Comparison of ENCODE assay signal across 12 cellular contexts in genomic region chr14:60515696-60516284, GRCh38. TPM values are rescaled to one million over a fixed set of nuclear protein-coding genes. Genes with fewer than 3 reads are reported as not detected.
DNase-seq lines count a peak whose midpoint lies in the region; ATAC-seq and TF ChIP-seq lines count a peak whose summit lies in the region.
"Had no signal": no experiment of that assay in that cellular context is flagged by ENCODE, and none has a peak within 500 bp of the region (broad histone marks: within the 10 kb centered on the region; RNA-seq: fewer than 3 reads in every experiment).

No MANE protein-coding gene starts in this region.

- H3K27me3 ChIP-seq in colonic mucosa (peaks cover 60% of the 10 kb centered on the region), thoracic aorta (replicated peaks; ENCODE audit: insufficient read depth) (peaks cover 15% of the 10 kb centered on the region)

- intact Hi-C loops in colonic mucosa (cut with DNase I), result no loop called here

- no peaks in the 10 kb centered on the region for H3K36me3 ChIP-seq in colonic mucosa
- H3K36me3 ChIP-seq in thoracic aorta, result no peaks in the 10 kb centered on the region

- DNase-seq in activated naive CD4-positive, alpha-beta T cell treated with anti-CD3 and anti-CD28 coated beads, Interleukin-2, amount 50 U/mL, for 16 hours, result no peak
- DNase-seq in colonic mucosa (no peak), mesothelial cell of epicardium (ENCODE audit: low spot score in 2 of 2, unreplicated experiment in 2 of 2) (peak in 1 of 2 experiments; percentile 40), thoracic aorta (ENCODE audit: low spot score) (no peak), DMS53 (lab: John Stamatoyannopoulos, UW) (no peak), HUDEP-2 (lab: John Stamatoyannopoulos, UW; ENCODE audit: unreplicated experiment in 76 of 76) (no peak)
- DNase-seq: kidney glomerular epithelial cell, NCI-H187 treated with DMSO at 0.1 percent for 48 hours had no signal

- H3K36me3 Mint-ChIP-seq in activated naive CD4-positive, alpha-beta T cell treated with anti-CD3 and anti-CD28 coated beads, Interleukin-2, amount 50 U/mL, for 24 hours, result peaks cover 2% of the 10 kb centered on the region
- H3K36me3 Mint-ChIP-seq in mesothelial cell of epicardium, result no peaks in the 10 kb centered on the region

- peaks cover 18% of the 10 kb centered on the region for H3K4me1 Mint-ChIP-seq in activated naive CD4-positive, alpha-beta T cell treated with anti-CD3 and anti-CD28 coated beads, Interleukin-2, amount 50 U/mL, for 24 hours
- H3K4me1 Mint-ChIP-seq in mesothelial cell of epicardium, result no peaks in the 10 kb centered on the region

- no peak for TF ChIP-seq CTCF in colonic mucosa (IDR thresholded peaks at IDR 0.05)
- no peak for TF ChIP-seq CTCF in mesothelial cell of epicardium (IDR thresholded peaks at IDR 0.05; ENCODE audit: unreplicated experiment)
- no peak for TF ChIP-seq CTCF in thoracic aorta (IDR thresholded peaks at IDR 0.05)

- H3K4me3 ChIP-seq in colonic mucosa, result peak overlapping the region; percentile 27
- peak overlapping the region; percentile 63 for H3K4me3 ChIP-seq in thoracic aorta

- ATAC-seq in thoracic aorta (ENCODE audit: insufficient number of reproducible peaks, low FRiP score, low read depth), result no peak
- ATAC-seq in HG03520 (IDR thresholded peaks at IDR 0.05; ENCODE audit: unreplicated experiment), result no peak

- no peak overlapping the region for H3K9ac ChIP-seq in colonic mucosa (ENCODE audit: low read depth in 2 of 2, low read length in 2 of 2)

- H3K9me3 ChIP-seq in colonic mucosa, result no peaks in the 10 kb centered on the region
- no peaks in the 10 kb centered on the region for H3K9me3 ChIP-seq in thoracic aorta

- no peaks in the 10 kb centered on the region for H3K9me3 Mint-ChIP-seq in activated naive CD4-positive, alpha-beta T cell treated with anti-CD3 and anti-CD28 coated beads, Interleukin-2, amount 50 U/mL, for 24 hours
- H3K9me3 Mint-ChIP-seq in mesothelial cell of epicardium, result no peaks in the 10 kb centered on the region

- H3K27ac ChIP-seq in colonic mucosa (no peak overlapping the region), thoracic aorta (no peak overlapping the region)

- H3K27me3 Mint-ChIP-seq in activated naive CD4-positive, alpha-beta T cell treated with anti-CD3 and anti-CD28 coated beads, Interleukin-2, amount 50 U/mL, for 24 hours, result peaks cover 52% of the 10 kb centered on the region
- H3K27me3 Mint-ChIP-seq in mesothelial cell of epicardium (ENCODE audit: low read depth), result peaks cover 99% of the 10 kb centered on the region

- H3K4me3 Mint-ChIP-seq in activated naive CD4-positive, alpha-beta T cell treated with anti-CD3 and anti-CD28 coated beads, Interleukin-2, amount 50 U/mL, for 24 hours, result peak overlapping the region; percentile 40
- peak overlapping the region; percentile 37 for H3K4me3 Mint-ChIP-seq in mesothelial cell of epicardium

- H3K27ac Mint-ChIP-seq in activated naive CD4-positive, alpha-beta T cell treated with anti-CD3 and anti-CD28 coated beads, Interleukin-2, amount 50 U/mL, for 24 hours, result no peak overlapping the region
- H3K27ac Mint-ChIP-seq in mesothelial cell of epicardium, result no peak overlapping the region

- no peaks in the 10 kb centered on the region for H3K4me1 ChIP-seq in colonic mucosa
- peaks cover 6 to 20% of the 10 kb centered on the region in 2 donors for H3K4me1 ChIP-seq in thoracic aorta (ENCODE audit: control insufficient read depth in 1 of 2, low read depth in 2 of 2)

RNA-seq across cellular contexts. Expression of gene SIX6, which starts 6.8 kb away (rescaled TPM):
- not detected for total RNA-seq in colonic mucosa
- total RNA-seq in mesothelial cell of epicardium, result not detected in 3 replicates
- not detected for total RNA-seq in thoracic aorta
- total RNA-seq: bronchial epithelial cell, fibroblast of lung had no signal

RNA-seq across cellular contexts. Expression of gene C14orf39, which starts 29.9 kb away (rescaled TPM):
- total RNA-seq in colonic mucosa (not detected), mesothelial cell of epicardium (1.3 to 2.3 TPM (median 1.6 TPM) in 3 replicates), thoracic aorta (not detected)
- total RNA-seq: fibroblast of lung had no signal
